Comparison of ENCODE assay signal across 17 cellular contexts in genomic region chr11:7643323-7643722, GRCh38. TPM values are rescaled to one million over a fixed set of nuclear protein-coding genes. Genes with fewer than 3 reads are reported as not detected.
A peak's percentile ranks its signal among the peaks of the same experiment; 100 is the strongest.
DNase-seq lines count a peak whose midpoint lies in the region; ATAC-seq, FAIRE-seq and TF ChIP-seq lines count a peak whose summit lies in the region.
"Had no signal": no experiment of that assay in that cellular context is flagged by ENCODE, and none has a peak within 500 bp of the region (broad histone marks: within the 10 kb centered on the region; RNA-seq: fewer than 3 reads in every experiment).

No MANE protein-coding gene starts in this region.

- H3K4me3 ChIP-seq in GM12878 = no peak overlapping the region
- H3K4me3 ChIP-seq: BLaER1 treated with 17β-estradiol and CSF1 and Interleukin-3, amounts not matched to agents 10 nM and 100 nM; HAP-1 had no signal

- no peak overlapping the region for H3K9ac ChIP-seq in GM12878 (ENCODE audit: control insufficient read depth, insufficient read depth, low read length)
- H3K9ac ChIP-seq: BLaER1 treated with 17β-estradiol and CSF1 and Interleukin-3, amounts not matched to agents 10 nM and 100 nM had no signal

- TF ChIP-seq EP300 in GM12878 (IDR thresholded peaks at IDR 0.05; ENCODE audit: borderline replicate concordance in 1 of 2, control insufficient read depth in 1 of 2, low read depth in 2 of 2, low read length in 2 of 2) = no peak

- no peak for TF ChIP-seq CTCF in GM12878 (IDR thresholded peaks at IDR 0.05 in 2 of 3, conservative IDR thresholded peaks at IDR 0.05 in 1 of 3; ENCODE audit: control insufficient read depth in 2 of 3, extremely low read depth in 1 of 3, insufficient read depth in 1 of 3, low read depth in 3 of 3, low read length in 3 of 3)
- TF ChIP-seq CTCF in nephron progenitor cell (IDR thresholded peaks at IDR 0.05) = no peak

- H3K4me3 Mint-ChIP-seq in nephron progenitor cell (peak overlapping the region; percentile 61), immature natural killer cell (no peak overlapping the region)
- H3K4me3 Mint-ChIP-seq in stimulated activated memory B cell treated with anti-CD40 and anti-IgM and Interleukin-4, amounts not matched to agents 10 μg/mL and 1 μg/mL and 100 μg/mL, for 72 hours = no peak overlapping the region
- no peak overlapping the region for H3K4me3 Mint-ChIP-seq in activated CD4-positive, alpha-beta T cell treated with anti-CD3 and anti-CD28 coated beads, Interleukin-2, amount 10 ng/mL, durations not matched to agents 24 days and 14 days
- H3K4me3 Mint-ChIP-seq: CD4-positive, CD25-positive, alpha-beta regulatory T cell had no signal

- POLR2A ChIA-PET in GM12878 (lab: Charles Lee) = no interaction called here

- no peaks in the 10 kb centered on the region for H3K9me3 ChIP-seq in GM12878 (replicated peaks; ENCODE audit: control insufficient read depth, insufficient read depth, low read length)
- H3K9me3 ChIP-seq: BLaER1 treated with 17β-estradiol and CSF1 and Interleukin-3, amounts not matched to agents 10 nM and 100 nM; HAP-1 had no signal

- RAD21 ChIA-PET in GM12878 (lab: Charles Lee; ENCODE audit: unreplicated experiment) = interaction anchor here (0.8 to 1.2 kb wide), 2 partner anchors 10 to 201 kb away, joined by 3 to 5 read pairs; no protein-coding TSS in a partner anchor

- H3K27me3 Mint-ChIP-seq in nephron progenitor cell (ENCODE audit: low read depth, poor library complexity) (peaks cover 5% of the 10 kb centered on the region), immature natural killer cell (ENCODE audit: low read depth in 3 of 3) (peaks cover 0 to 1% (median 0%) of the 10 kb centered on the region in 3 donors)
- H3K27me3 Mint-ChIP-seq in stimulated activated memory B cell treated with anti-CD40 and anti-IgM and Interleukin-4, amounts not matched to agents 10 μg/mL and 1 μg/mL and 100 μg/mL, for 72 hours = no peaks in the 10 kb centered on the region
- H3K27me3 Mint-ChIP-seq in activated CD4-positive, alpha-beta T cell treated with anti-CD3 and anti-CD28 coated beads, Interleukin-2, amount 10 ng/mL, durations not matched to agents 24 days and 14 days = no peaks in the 10 kb centered on the region
- H3K27me3 Mint-ChIP-seq: CD4-positive, CD25-positive, alpha-beta regulatory T cell had no signal

- no peak overlapping the region for H3K4me2 ChIP-seq in GM12878 (ENCODE audit: control insufficient read depth, insufficient read depth)
- H3K4me2 ChIP-seq: BLaER1 treated with 17β-estradiol and CSF1 and Interleukin-3, amounts not matched to agents 10 nM and 100 nM had no signal

- in situ Hi-C loops in GM12878 (cut with MboI) = no loop called here

- no peak overlapping the region for H2AFZ ChIP-seq in GM12878 (ENCODE audit: control insufficient read depth, low read depth, low read length)

- H3K27ac ChIP-seq in GM12878 (ENCODE audit: control insufficient read depth, insufficient read depth) = no peak overlapping the region
- H3K27ac ChIP-seq: BLaER1 treated with 17β-estradiol and CSF1 and Interleukin-3, amounts not matched to agents 10 nM and 100 nM; HL-60 had no signal

- H3K4me1 Mint-ChIP-seq in nephron progenitor cell (peaks cover 36% of the 10 kb centered on the region), immature natural killer cell (no peaks in the 10 kb centered on the region)
- peaks cover 20% of the 10 kb centered on the region for H3K4me1 Mint-ChIP-seq in stimulated activated memory B cell treated with anti-CD40 and anti-IgM and Interleukin-4, amounts not matched to agents 10 μg/mL and 1 μg/mL and 100 μg/mL, for 72 hours
- H3K4me1 Mint-ChIP-seq in activated CD4-positive, alpha-beta T cell treated with anti-CD3 and anti-CD28 coated beads, Interleukin-2, amount 10 ng/mL, durations not matched to agents 24 days and 14 days = no peaks in the 10 kb centered on the region
- H3K4me1 Mint-ChIP-seq: CD4-positive, CD25-positive, alpha-beta regulatory T cell had no signal

- SMC1A ChIA-PET in GM12878 (lab: Charles Lee; ENCODE audit: uncharacterized antibody, unreplicated experiment) = interaction anchor here (0.7 to 1.7 kb wide), 7 partner anchors 11 to 290 kb away, joined by 3 to 5 read pairs (median 4); no protein-coding TSS in a partner anchor

- H3K27ac Mint-ChIP-seq in nephron progenitor cell (peak overlapping the region; percentile 4), immature natural killer cell (no peak overlapping the region)
- peak overlapping the region; percentile 10 for H3K27ac Mint-ChIP-seq in stimulated activated memory B cell treated with anti-CD40 and anti-IgM and Interleukin-4, amounts not matched to agents 10 μg/mL and 1 μg/mL and 100 μg/mL, for 72 hours
- H3K27ac Mint-ChIP-seq in activated CD4-positive, alpha-beta T cell treated with anti-CD3 and anti-CD28 coated beads, Interleukin-2, amount 10 ng/mL, durations not matched to agents 24 days and 14 days = no peak overlapping the region
- H3K27ac Mint-ChIP-seq: CD4-positive, CD25-positive, alpha-beta regulatory T cell had no signal

- TF ChIP-seq RAD21 in GM12878 (IDR thresholded peaks at IDR 0.05; ENCODE audit: insufficient read depth, low read depth, low read length) = no peak

- TF ChIP-seq POLR2A in GM12878 (IDR thresholded peaks at IDR 0.05; ENCODE audit: low read depth, low read length) = no peak

- BruUV-seq in GM12878 (replicated peaks; lab: Mats Ljungman, UMichigan) = no TSS peak

- WGBS in GM12878 (ENCODE audit: insufficient coverage, insufficient replicate concordance, low lambda C conversion rate, missing lambda C conversion rate) = 86% methylated on average over 4 of the region's 4 CpGs

- peaks cover 8 to 15% of the 10 kb centered on the region in 2 experiments for H3K36me3 ChIP-seq in GM12878 (ENCODE audit: control insufficient read depth in 2 of 2, insufficient read depth in 2 of 2, low read length in 1 of 2)

- no peaks in the 10 kb centered on the region for H3K27me3 ChIP-seq in GM12878 (replicated peaks in 1 of 2; ENCODE audit: control insufficient read depth in 2 of 2, insufficient read depth in 2 of 2, low read length in 1 of 2)
- H3K27me3 ChIP-seq: BLaER1 treated with 17β-estradiol and CSF1 and Interleukin-3, amounts not matched to agents 10 nM and 100 nM had no signal

- H3K4me1 ChIP-seq in GM12878 (ENCODE audit: control insufficient read depth, insufficient read depth, low read length) = peaks cover 3% of the 10 kb centered on the region; the same call in 1 of the 2 replicates

- DNase-seq in DMS79 treated with DMSO at 0.1 percent for 48 hours (lab: John Stamatoyannopoulos, UW) = peak; percentile 43
- DNase-seq in GM12878 (ENCODE audit: low read depth, low spot score) = no peak
- no peak for DNase-seq in nephron progenitor cell
- no peak for DNase-seq in HK-2 (ENCODE audit: unreplicated experiment)
- DNase-seq in immature natural killer cell = no peak
- DNase-seq in activated CD4-positive, alpha-beta T cell treated with anti-CD3 and anti-CD28 coated beads, Interleukin-2, amount 10 ng/mL, durations not matched to agents 24 days and 14 days = no peak
- DNase-seq: 8988T; Calu3; CD4-positive, CD25-positive, alpha-beta regulatory T cell; DMS153; GF-D8 had no signal

- CTCF ChIA-PET in GM12878 (lab: Yijun Ruan, JAX) = interaction anchor here (1.2 to 1.6 kb wide), 5 partner anchors 12 to 131 kb away, joined by 3 to 7 read pairs (median 4); no protein-coding TSS in a partner anchor

- no peak for ATAC-seq in GM12878
- no peak for ATAC-seq in stimulated activated memory B cell treated with anti-CD40 and anti-IgM and Interleukin-4, amounts not matched to agents 10 μg/mL and 1 μg/mL and 100 μg/mL, for 72 hours
- ATAC-seq in HG03378 (IDR thresholded peaks at IDR 0.05; ENCODE audit: unreplicated experiment) = no peak

- H4K20me1 ChIP-seq in GM12878 (ENCODE audit: control insufficient read depth, insufficient read depth) = no peaks in the 10 kb centered on the region

- no peaks in the 10 kb centered on the region for H3K79me2 ChIP-seq in GM12878 (ENCODE audit: control insufficient read depth, insufficient read depth, low read length)

- peaks cover 65% of the 10 kb centered on the region for H3K36me3 Mint-ChIP-seq in nephron progenitor cell (ENCODE audit: low read depth)
- H3K36me3 Mint-ChIP-seq in stimulated activated memory B cell treated with anti-CD40 and anti-IgM and Interleukin-4, amounts not matched to agents 10 μg/mL and 1 μg/mL and 100 μg/mL, for 72 hours = peaks cover 68% of the 10 kb centered on the region
- peaks cover 15 to 38% (median 26%) of the 10 kb centered on the region in 3 donors for H3K36me3 Mint-ChIP-seq in immature natural killer cell
- no peaks in the 10 kb centered on the region for H3K36me3 Mint-ChIP-seq in activated CD4-positive, alpha-beta T cell treated with anti-CD3 and anti-CD28 coated beads, Interleukin-2, amount 10 ng/mL, durations not matched to agents 24 days and 14 days (ENCODE audit: low read depth)

- peak; percentile 82 for FAIRE-seq in GM12878 (lab: Jason Lieb, UNC)
- FAIRE-seq: H1 had no signal

- H3K9me3 Mint-ChIP-seq in nephron progenitor cell = no peaks in the 10 kb centered on the region
- H3K9me3 Mint-ChIP-seq in stimulated activated memory B cell treated with anti-CD40 and anti-IgM and Interleukin-4, amounts not matched to agents 10 μg/mL and 1 μg/mL and 100 μg/mL, for 72 hours = no peaks in the 10 kb centered on the region
- no peaks in the 10 kb centered on the region for H3K9me3 Mint-ChIP-seq in immature natural killer cell
- no peaks in the 10 kb centered on the region for H3K9me3 Mint-ChIP-seq in activated CD4-positive, alpha-beta T cell treated with anti-CD3 and anti-CD28 coated beads, Interleukin-2, amount 10 ng/mL, durations not matched to agents 24 days and 14 days
- H3K9me3 Mint-ChIP-seq: CD4-positive, CD25-positive, alpha-beta regulatory T cell had no signal

- intact Hi-C loops in GM12878 (cut with micrococcal nuclease; ENCODE audit: unreplicated experiment) = no loop called here
- intact Hi-C loops in activated CD4-positive, alpha-beta T cell treated with anti-CD3 and anti-CD28 coated beads, Interleukin-2, amount 10 ng/mL, durations not matched to agents 24 days and 14 days (cut with micrococcal nuclease) = no loop called here

RNA-seq across cellular contexts. Expression of gene CYB5R2, which starts 30.0 kb away (rescaled TPM):
- total RNA-seq in GM12878 (2013; cell fraction: nucleolus; rRNA removed) = 37.8 and 40.2 TPM in 2 replicates
- 64.5 and 66.5 TPM in 2 replicates for total RNA-seq in GM12878 (2014; rRNA removed)
- 74.4 and 77.8 TPM in 2 replicates for total RNA-seq in GM12878 (2014; rRNA removed; fragmentation: Illumina TruSeq; extraction: Trizol)
- total RNA-seq in GM12878 (2021) = 46.6 and 56.8 TPM in 2 replicates
- 33.5 TPM for polyA plus RNA-seq in GM12878 (2011; ENCODE audit: low read depth)
- 15.1 and 21.0 TPM in 2 replicates for polyA plus RNA-seq in GM12878 (2011; rRNA removed)
- 17.3 and 20.0 TPM in 2 replicates for polyA plus RNA-seq in GM12878 (2011; cell fraction: cytosol; rRNA removed)
- polyA plus RNA-seq in GM12878 (2011; cell fraction: nucleus; rRNA removed) = 18.9 and 33.9 TPM in 2 replicates
- 35.1 and 37.5 TPM in 2 replicates for polyA plus RNA-seq in GM12878 (2012)
- 97.8 and 106 TPM in 2 replicates for polyA plus RNA-seq in GM12878 (2014; fragmentation: Illumina TruSeq; extraction: Trizol)
- 100 to 1,000 TPM in 1 of 2 experiments, 10 to 100 TPM in 1; 83.1 to 111 TPM for polyA plus RNA-seq in GM12878 (2014; fragmentation: Nextera tagmentation; extraction: Ambion mirVana)
- 74.8 and 77.2 TPM in 2 replicates for polyA plus RNA-seq in GM12878 (2014; rRNA removed)
- polyA plus RNA-seq in GM12878 (2016; fragmentation: Nextera tagmentation; extraction: Ambion mirVana) = 10 to 100 TPM; 49.3 to 51.0 TPM
- 14.6 and 20.0 TPM in 2 replicates for polyA minus RNA-seq in GM12878 (2011; rRNA and poly(A)+ RNA removed)
- 2.9 and 3.4 TPM in 2 replicates for polyA minus RNA-seq in GM12878 (2011; cell fraction: cytosol; rRNA and poly(A)+ RNA removed)
- polyA minus RNA-seq in GM12878 (2011; cell fraction: nucleus; rRNA and poly(A)+ RNA removed) = 5.6 and 7.8 TPM in 2 replicates
- under 1 TPM in 1 of 3 donors, not detected in 2; 0.37 TPM for polyA plus RNA-seq in immature natural killer cell
- 3.4 and 3.6 TPM in 2 replicates for total RNA-seq in activated CD4-positive, alpha-beta T cell treated with anti-CD3 and anti-CD28 coated beads, Interleukin-2, amount 10 ng/mL, durations not matched to agents 24 days and 14 days
- total RNA-seq: CD4-positive, CD25-positive, alpha-beta regulatory T cell had no signal

Comparison
In these comparisons a context has a peak if more than half of its experiments do, and no peak if none do; other contexts are left out.
1. H3K27ac Mint-ChIP-seq: peak in nephron progenitor cell (single experiment) and stimulated activated memory B cell treated with anti-CD40 and anti-IgM and Interleukin-4, amounts not matched to agents 10 μg/mL and 1 μg/mL and 100 μg/mL, for 72 hours (single experiment); none in immature natural killer cell (0 of 6) and activated CD4-positive, alpha-beta T cell treated with anti-CD3 and anti-CD28 coated beads, Interleukin-2, amount 10 ng/mL, durations not matched to agents 24 days and 14 days (single experiment).